Comparison of ENCODE assay signal across 23 cellular contexts in genomic region chr20:18851556-18852098, GRCh38. TPM values are rescaled to one million over a fixed set of nuclear protein-coding genes. Genes with fewer than 3 reads are reported as not detected.
DNase-seq lines count a peak whose midpoint lies in the region; ATAC-seq, FAIRE-seq and TF ChIP-seq lines count a peak whose summit lies in the region.
"Had no signal": no experiment of that assay in that cellular context is flagged by ENCODE, and none has a peak within 500 bp of the region (broad histone marks: within the 10 kb centered on the region; RNA-seq: fewer than 3 reads in every experiment).

No MANE protein-coding gene starts in this region.

- H3K4me1 ChIP-seq in keratinocyte (ENCODE audit: control insufficient read depth, extremely low read depth, insufficient read depth, low read length), result peaks cover 21% of the 10 kb centered on the region
- H3K4me1 ChIP-seq: BLaER1 had no signal

- H3K9ac ChIP-seq in keratinocyte (ENCODE audit: control insufficient read depth, extremely low read depth, insufficient read depth, low read length), result no peak overlapping the region
- H3K9ac ChIP-seq: BLaER1, SK-N-SH had no signal

- DNase-seq in G401 (ENCODE audit: low spot score), result peak; percentile 54
- peak; percentile 28 for DNase-seq in NCI-H446 treated with DMSO at 0.1 percent for 48 hours (lab: John Stamatoyannopoulos, UW)
- peak; percentile 29 for DNase-seq in epithelial cell of esophagus (ENCODE audit: low read depth)
- no peak for DNase-seq in keratinocyte (ENCODE audit: low read depth, low spot score)
- no peak for DNase-seq in globus pallidus (ENCODE audit: low spot score)
- DNase-seq: CD4-positive, alpha-beta T cell; COR-L47; DMS79; H7; Kasumi-1; MM.1S; NCI-H1048; NCI-H1436; NCI-H187 treated with DMSO at 0.1 percent for 48 hours; NCI-H2107; NCI-H345; NCI-H69; SIG-M5; SK-N-SH had no signal

- TF ChIP-seq CTCF in epithelial cell of esophagus (IDR thresholded peaks at IDR 0.05; ENCODE audit: insufficient read depth, low read depth, low read length, missing control alignments), result no peak
- no peak for TF ChIP-seq CTCF in keratinocyte (optimal IDR thresholded peaks at IDR 0.05 in 1 of 3, IDR thresholded peaks at IDR 0.05 in 1 of 3, conservative IDR thresholded peaks at IDR 0.05 in 1 of 3; ENCODE audit: extremely low read depth in 1 of 3, insufficient read depth in 2 of 3, low read length in 3 of 3)

- H3K9me1 ChIP-seq in keratinocyte (ENCODE audit: control insufficient read depth, extremely low read depth, insufficient read depth, low read length), result no peaks in the 10 kb centered on the region

- H3K36me3 ChIP-seq in keratinocyte (ENCODE audit: control insufficient read depth in 2 of 2, extremely low read depth in 1 of 2, insufficient read depth in 2 of 2, low read length in 2 of 2), result no peaks in the 10 kb centered on the region
- H3K36me3 ChIP-seq: BLaER1 had no signal

- in situ Hi-C loops in G401 (cut with HindIII; ENCODE audit: low sequenced_read_pairs), result no loop called here

- peak overlapping the region; percentile 70 for H3K4me2 ChIP-seq in keratinocyte (ENCODE audit: control insufficient read depth, extremely low read depth, insufficient read depth, low read depth, low read length)
- H3K4me2 ChIP-seq: BLaER1, SK-N-SH had no signal

- dilution Hi-C loops in keratinocyte (cut with MboI; ENCODE audit: extremely low pct_ligation_motif_present, low sequenced_read_pairs), result no loop called here

- H3K27me3 ChIP-seq in keratinocyte (ENCODE audit: control insufficient read depth, extremely low read depth, insufficient read depth, low read length), result no peaks in the 10 kb centered on the region
- H3K27me3 ChIP-seq: BLaER1 had no signal

- H3K4me3 ChIP-seq in epithelial cell of esophagus (ENCODE audit: low read length), result no peak overlapping the region
- H3K4me3 ChIP-seq in keratinocyte (ENCODE audit: control insufficient read depth in 2 of 3, extremely low read depth in 1 of 3, insufficient read depth in 2 of 3, low read depth in 1 of 3, low read length in 3 of 3), result no peak overlapping the region
- H3K4me3 ChIP-seq: BLaER1 had no signal

- H4K20me1 ChIP-seq in keratinocyte (ENCODE audit: control insufficient read depth, extremely low read depth, insufficient read depth, low read length), result no peaks in the 10 kb centered on the region
- H4K20me1 ChIP-seq: BLaER1 had no signal

- no peak overlapping the region for H3K27ac ChIP-seq in keratinocyte (ENCODE audit: control insufficient read depth, insufficient read depth, low read length)
- H3K27ac ChIP-seq: BLaER1, RWPE1 had no signal

- ATAC-seq in HG02885 (IDR thresholded peaks at IDR 0.05; ENCODE audit: poor library complexity, unreplicated experiment), result no peak
- no peak for ATAC-seq in GM21717 (IDR thresholded peaks at IDR 0.05; ENCODE audit: unreplicated experiment)

- no peaks in the 10 kb centered on the region for H3K79me2 ChIP-seq in keratinocyte (ENCODE audit: control insufficient read depth, insufficient read depth, low read length)

- peak; percentile 46 for FAIRE-seq in keratinocyte (lab: Jason Lieb, UNC)

- H3K9me3 ChIP-seq in keratinocyte (ENCODE audit: control insufficient read depth, low read depth, low read length), result peaks cover 2% of the 10 kb centered on the region
- H3K9me3 ChIP-seq: BLaER1, SK-N-SH had no signal

- peak overlapping the region; percentile 81 for H2AFZ ChIP-seq in keratinocyte (ENCODE audit: control insufficient read depth, low read length)

RNA-seq across cellular contexts. Expression of gene SCP2D1, which starts 38.0 kb away (rescaled TPM):
- not detected in 2 replicates for total RNA-seq in G401 (2014; rRNA removed; shearing (Covaris generic))
- polyA plus RNA-seq in keratinocyte, result not detected in 3 replicates
- polyA plus RNA-seq in keratinocyte (2011; ENCODE audit: low read depth), result not detected
- polyA plus RNA-seq in keratinocyte (2011; cell fraction: cytosol; rRNA removed), result not detected in 2 replicates
- polyA plus RNA-seq in keratinocyte (2011; cell fraction: nucleus; rRNA removed), result not detected in 2 replicates
- polyA plus RNA-seq in keratinocyte (2012; ENCODE audit: low replicate concordance), result not detected in 2 replicates
- polyA minus RNA-seq in keratinocyte, result not detected in 3 replicates
- not detected for polyA minus RNA-seq in keratinocyte (2011; cell fraction: cytosol; rRNA and poly(A)+ RNA removed)
- polyA minus RNA-seq in keratinocyte (2011; cell fraction: nucleus; rRNA and poly(A)+ RNA removed), result not detected in 2 replicates
- total RNA-seq: CD4-positive, alpha-beta T cell; H7 had no signal
- polyA plus RNA-seq: SK-N-SH had no signal

Comparison
In these comparisons a context has a peak if more than half of its experiments do, and no peak if none do; other contexts are left out.
1. DNase-seq: peak in G401 (single experiment), NCI-H446 treated with DMSO at 0.1 percent for 48 hours (single experiment) and epithelial cell of esophagus (single experiment); none in keratinocyte (single experiment) and globus pallidus (single experiment).